Comparison of ENCODE assay signal across 10 cellular contexts in the genomic region with DNA sequence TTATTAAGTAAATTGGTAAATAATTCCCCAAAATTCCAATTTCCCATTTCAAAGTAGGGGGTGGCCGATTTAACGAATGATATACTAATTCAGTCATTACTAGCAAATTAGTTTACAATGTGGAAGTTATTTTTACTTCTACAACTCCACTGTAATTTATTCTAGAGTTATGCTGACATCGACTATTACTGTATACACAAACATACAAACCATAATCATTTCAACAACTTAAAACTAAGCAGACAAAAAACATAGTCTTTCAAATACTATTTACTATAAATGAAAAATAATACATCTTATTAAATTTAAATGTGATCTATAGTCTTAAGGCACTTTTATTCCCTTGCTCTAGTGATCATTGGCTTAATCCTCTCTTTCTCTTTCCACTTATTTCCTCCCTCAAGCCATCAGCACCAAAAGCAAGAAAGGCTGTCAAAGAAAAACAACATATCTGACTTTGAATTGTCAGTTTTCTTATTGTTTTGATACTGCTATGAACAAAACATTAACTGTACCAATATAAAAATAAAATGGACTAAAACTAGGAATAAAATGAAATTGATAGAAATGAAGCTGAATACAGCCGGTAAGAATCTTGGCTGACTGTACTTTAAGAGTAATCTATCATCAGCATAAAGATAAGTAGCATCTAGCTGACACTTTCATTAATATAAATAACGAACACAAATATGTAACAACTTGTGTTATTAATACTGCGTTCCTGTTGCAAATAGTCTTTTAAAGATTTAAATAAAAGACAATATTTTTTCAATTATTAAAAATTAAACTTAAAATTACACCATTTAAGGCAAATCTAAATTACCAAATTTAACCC. TPM values are rescaled to one million over a fixed set of nuclear protein-coding genes. Genes with fewer than 3 reads are reported as not detected.
DNase-seq lines count a peak whose midpoint lies in the region; ATAC-seq, FAIRE-seq and TF ChIP-seq lines count a peak whose summit lies in the region.
"Had no signal": no experiment of that assay in that cellular context is flagged by ENCODE, and none has a peak within 500 bp of the region (broad histone marks: within the 10 kb centered on the region; RNA-seq: fewer than 3 reads in every experiment).

No MANE protein-coding gene starts in this region.

- no peak for TF ChIP-seq RAD21 in SK-N-SH (IDR thresholded peaks at IDR 0.05; ENCODE audit: low read length)

- FAIRE-seq in keratinocyte (lab: Jason Lieb, UNC) (no peak), GM19239 (lab: Jason Lieb, UNC) (no peak)

- H3K9ac ChIP-seq in SK-N-SH (peak overlapping the region; percentile 90; the same call in 1 of the 2 replicates), keratinocyte (ENCODE audit: control insufficient read depth, extremely low read depth, insufficient read depth, low read length) (peak overlapping the region; percentile 44)

- TF ChIP-seq CTCF in SK-N-SH (IDR thresholded peaks at IDR 0.05) (no peak), breast epithelium (IDR thresholded peaks at IDR 0.05) (no peak), keratinocyte (optimal IDR thresholded peaks at IDR 0.05 in 1 of 3, IDR thresholded peaks at IDR 0.05 in 1 of 3, conservative IDR thresholded peaks at IDR 0.05 in 1 of 3; ENCODE audit: extremely low read depth in 1 of 3, insufficient read depth in 2 of 3, low read length in 3 of 3) (no peak), testis (IDR thresholded peaks at IDR 0.05) (no peak)

- CTCF ChIA-PET in SK-N-SH (lab: Yijun Ruan, JAX): interaction anchor here (1.9 kb wide), 1 partner anchor 10 kb away, joined by 5 read pairs; no protein-coding TSS in a partner anchor

- no peak overlapping the region for H3K27ac ChIP-seq in SK-N-SH (ENCODE audit: low read depth in 2 of 2, low read length in 1 of 2)
- no peak overlapping the region for H3K27ac ChIP-seq in breast epithelium
- peak overlapping the region; percentile 14 for H3K27ac ChIP-seq in keratinocyte (ENCODE audit: control insufficient read depth, insufficient read depth, low read length)
- peak overlapping the region in 1 of 2 donors; percentile 98 for H3K27ac ChIP-seq in testis

- H4K20me1 ChIP-seq in SK-N-SH (ENCODE audit: insufficient read depth): peaks cover 59% of the 10 kb centered on the region
- H4K20me1 ChIP-seq in keratinocyte (ENCODE audit: control insufficient read depth, extremely low read depth, insufficient read depth, low read length): no peaks in the 10 kb centered on the region

- ATAC-seq in SK-N-SH treated with all-trans-retinoic acid at 6 μM for 48 hours: no peak
- ATAC-seq in GM21723 (IDR thresholded peaks at IDR 0.05; ENCODE audit: unreplicated experiment): no peak

- no peaks in the 10 kb centered on the region for H3K27me3 ChIP-seq in SK-N-SH (ENCODE audit: insufficient read depth)
- H3K27me3 ChIP-seq in breast epithelium: no peaks in the 10 kb centered on the region
- no peaks in the 10 kb centered on the region for H3K27me3 ChIP-seq in keratinocyte (ENCODE audit: control insufficient read depth, extremely low read depth, insufficient read depth, low read length)
- no peaks in the 10 kb centered on the region for H3K27me3 ChIP-seq in testis

- 37% methylated on average over 6 of the region's 6 CpGs for WGBS in SK-N-SH (ENCODE audit: low lambda C conversion rate)
- 27 to 37% methylated on average over 6 of the region's 6 CpGs for WGBS in testis, 2 donors

- H3K4me2 ChIP-seq in SK-N-SH (peak overlapping the region; percentile 64), keratinocyte (ENCODE audit: control insufficient read depth, extremely low read depth, insufficient read depth, low read depth, low read length) (peak overlapping the region; percentile 94)

- H3F3A ChIP-seq in SK-N-SH (replicated peaks; ENCODE audit: insufficient read depth): peaks cover 2% of the 10 kb centered on the region

- DNase-seq in SK-N-SH (no peak), breast epithelium (ENCODE audit: low spot score in 2 of 2) (no peak), keratinocyte (ENCODE audit: low read depth, low spot score) (no peak), testis (no peak), GM19239 (ENCODE audit: insufficient read length, low spot score) (no peak), middle frontal gyrus (ENCODE audit: extremely low spot score, low spot score) (no peak)
- DNase-seq: 8988T, NCI-H2029 treated with DMSO at 0.1 percent for 48 hours had no signal

- TF ChIP-seq EP300 in SK-N-SH (IDR thresholded peaks at IDR 0.05; ENCODE audit: borderline replicate concordance in 1 of 2, low read depth in 1 of 2, low read length in 1 of 2): no peak

- H3K79me2 ChIP-seq in SK-N-SH (ENCODE audit: insufficient read depth) (peaks cover 85% of the 10 kb centered on the region), keratinocyte (ENCODE audit: control insufficient read depth, insufficient read depth, low read length) (peaks cover 75% of the 10 kb centered on the region)

- H3K36me3 ChIP-seq in SK-N-SH (replicated peaks in 1 of 2; ENCODE audit: control insufficient read depth in 1 of 2, insufficient read depth in 2 of 2, low read length in 1 of 2) (peaks cover 0 to 2% of the 10 kb centered on the region in 2 experiments), breast epithelium (no peaks in the 10 kb centered on the region), keratinocyte (ENCODE audit: control insufficient read depth in 2 of 2, extremely low read depth in 1 of 2, insufficient read depth in 2 of 2, low read length in 2 of 2) (no peaks in the 10 kb centered on the region), testis (ENCODE audit: low read depth, missing control alignments) (no peaks in the 10 kb centered on the region)

- intact Hi-C loops in breast epithelium (cut with DNase I; ENCODE audit: low total_unique reads) (loop anchor here (5.0 kb wide), 1 partner anchor 357 kb away; no protein-coding TSS in a partner anchor), testis (cut with DNase I; ENCODE audit: low total_unique reads) (no loop called here)

- H2AFZ ChIP-seq in SK-N-SH (ENCODE audit: low read depth) (no peak overlapping the region), keratinocyte (ENCODE audit: control insufficient read depth, low read length) (no peak overlapping the region)

- no peaks in the 10 kb centered on the region for H3K9me2 ChIP-seq in SK-N-SH

- no peaks in the 10 kb centered on the region for H3K9me1 ChIP-seq in keratinocyte (ENCODE audit: control insufficient read depth, extremely low read depth, insufficient read depth, low read length)

- dilution Hi-C loops in keratinocyte (cut with MboI; ENCODE audit: extremely low pct_ligation_motif_present, low sequenced_read_pairs): no loop called here

- no peaks in the 10 kb centered on the region for H3K9me3 ChIP-seq in SK-N-SH
- H3K9me3 ChIP-seq in breast epithelium: no peaks in the 10 kb centered on the region
- H3K9me3 ChIP-seq in keratinocyte (ENCODE audit: control insufficient read depth, low read depth, low read length): no peaks in the 10 kb centered on the region
- H3K9me3 ChIP-seq in testis: no peaks in the 10 kb centered on the region

- H3K4me1 ChIP-seq in SK-N-SH (ENCODE audit: control insufficient read depth in 1 of 2, insufficient read depth in 2 of 2, low read depth in 1 of 2, low read length in 1 of 2) (peaks cover 0 to 9% of the 10 kb centered on the region in 2 experiments; a peak in 2 of 4 replicates), breast epithelium (no peaks in the 10 kb centered on the region), keratinocyte (ENCODE audit: control insufficient read depth, extremely low read depth, insufficient read depth, low read length) (peaks cover 11% of the 10 kb centered on the region), testis (peaks cover 10% of the 10 kb centered on the region)

- POLR2A ChIA-PET in SK-N-SH (lab: Yijun Ruan, JAX): no interaction called here

- H3K4me3 ChIP-seq in SK-N-SH (ENCODE audit: low read depth in 2 of 2, low read length in 1 of 2): peak overlapping the region; percentile 86 to 87
- peak overlapping the region; percentile 15 to 97 (median 93) for H3K4me3 ChIP-seq in breast epithelium
- peak overlapping the region; percentile 24 to 94 (median 84) for H3K4me3 ChIP-seq in keratinocyte (ENCODE audit: control insufficient read depth in 2 of 3, extremely low read depth in 1 of 3, insufficient read depth in 2 of 3, low read depth in 1 of 3, low read length in 3 of 3)
- peak overlapping the region; percentile 75 to 94 for H3K4me3 ChIP-seq in testis

- no peak for TF ChIP-seq POLR2A in breast epithelium (IDR thresholded peaks at IDR 0.05)
- no peak for TF ChIP-seq POLR2A in testis (IDR thresholded peaks at IDR 0.05)

TF ChIP-seq in SK-N-SH, 30 proteins besides CTCF, POLR2A, EP300 and RAD21 (continues in another document):
- TF ChIP-seq, protein P1, sequence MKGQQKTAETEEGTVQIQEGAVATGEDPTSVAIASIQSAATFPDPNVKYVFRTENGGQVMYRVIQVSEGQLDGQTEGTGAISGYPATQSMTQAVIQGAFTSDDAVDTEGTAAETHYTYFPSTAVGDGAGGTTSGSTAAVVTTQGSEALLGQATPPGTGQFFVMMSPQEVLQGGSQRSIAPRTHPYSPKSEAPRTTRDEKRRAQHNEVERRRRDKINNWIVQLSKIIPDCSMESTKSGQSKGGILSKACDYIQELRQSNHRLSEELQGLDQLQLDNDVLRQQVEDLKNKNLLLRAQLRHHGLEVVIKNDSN (IDR thresholded peaks at IDR 0.05; ENCODE audit: borderline replicate concordance, low read depth): no peak

TF ChIP-seq in SK-N-SH treated with all-trans-retinoic acid at 6 μM for 48 hours, 23 proteins besides CTCF, POLR2A, EP300 and RAD21:
- TF ChIP-seq ARNTL (CRISPR knock-in tag; IDR thresholded peaks at IDR 0.05; ENCODE audit: borderline replicate concordance, low read depth) (no peak), ISL1 (CRISPR knock-in tag; IDR thresholded peaks at IDR 0.05) (no peak), OSR1 (CRISPR knock-in tag; IDR thresholded peaks at IDR 0.05) (no peak), BACH2 (CRISPR knock-in tag; IDR thresholded peaks at IDR 0.05; ENCODE audit: borderline replicate concordance) (no peak)
TF ChIP-seq in SK-N-SH treated with all-trans-retinoic acid at 6 μM for 48 hours: peak in this region for 0.

RNA-seq across cellular contexts. Expression of a gene that starts 4.1 kb away (rescaled TPM):
- polyA plus RNA-seq in SK-N-SH (2012; rRNA removed) (6.8 and 8.8 TPM in 2 replicates), keratinocyte (7.0 to 9.2 TPM (median 8.6 TPM) in 3 replicates), testis (ENCODE audit: insufficient read depth, low read depth, low replicate concordance) (39.9 TPM)
- 7.9 and 8.2 TPM in 2 replicates for polyA plus RNA-seq in SK-N-SH (2012; cell fraction: cytosol; rRNA removed)
- 8.5 and 14.4 TPM in 2 replicates for polyA plus RNA-seq in SK-N-SH (2012; cell fraction: nucleus; rRNA removed)
- total RNA-seq in breast epithelium (10 to 100 TPM; 39.8 to 54.7 (median 46.7) TPM), testis (100 to 1,000 TPM; 105 to 109 TPM)
- polyA plus RNA-seq in keratinocyte (2011; ENCODE audit: low read depth): 13.1 TPM
- 6.9 and 9.2 TPM in 2 replicates for polyA plus RNA-seq in keratinocyte (2011; cell fraction: cytosol; rRNA removed)
- 15.1 and 15.3 TPM in 2 replicates for polyA plus RNA-seq in keratinocyte (2011; cell fraction: nucleus; rRNA removed)
- 7.2 and 10.1 TPM in 2 replicates for polyA plus RNA-seq in keratinocyte (2012; ENCODE audit: low replicate concordance)
- polyA minus RNA-seq in keratinocyte: 10.8 to 32.3 TPM (median 15.3 TPM) in 3 replicates
- polyA minus RNA-seq in keratinocyte (2011; cell fraction: cytosol; rRNA and poly(A)+ RNA removed): 14.0 TPM
- 29.4 and 66.9 TPM in 2 replicates for polyA minus RNA-seq in keratinocyte (2011; cell fraction: nucleus; rRNA and poly(A)+ RNA removed)
